ENCODE assay signal across 8 cellular contexts in the genomic region with DNA sequence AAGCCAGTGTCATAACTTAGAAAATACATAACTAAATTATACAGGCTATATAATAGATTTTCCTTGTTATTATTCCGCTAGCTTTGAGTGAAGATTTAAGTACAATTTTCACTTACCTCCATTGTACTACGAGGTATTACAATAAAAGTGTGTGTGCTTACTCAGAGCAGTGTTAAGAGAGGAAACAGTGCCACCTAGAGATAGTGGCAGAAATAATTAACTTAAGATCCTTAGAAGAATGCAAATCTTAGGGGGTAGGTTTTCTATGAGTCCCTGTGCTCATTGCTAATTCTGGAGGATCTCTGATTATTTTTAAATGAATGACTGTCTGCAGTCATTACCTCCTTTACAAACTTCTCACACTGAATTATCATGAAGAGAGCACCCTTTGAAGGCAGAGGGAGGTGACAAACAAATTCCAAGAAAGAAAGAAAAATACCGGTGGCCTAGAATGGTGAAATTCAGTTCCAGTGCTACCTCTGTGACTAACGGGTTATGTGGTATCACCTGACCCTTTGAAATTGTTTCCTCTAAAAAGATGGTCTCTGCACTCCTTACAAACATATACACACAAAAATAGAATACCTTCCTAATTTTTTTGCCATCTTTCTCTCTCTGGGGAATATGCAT.
A peak's percentile ranks its signal among the peaks of the same experiment; 100 is the strongest.
DNase-seq lines count a peak whose midpoint lies in the region; ATAC-seq, FAIRE-seq and TF ChIP-seq lines count a peak whose summit lies in the region.

No MANE protein-coding gene starts in this region.

- peak; percentile 66 for ATAC-seq in HG02885 (IDR thresholded peaks at IDR 0.05; ENCODE audit: poor library complexity, unreplicated experiment)

- no peak for FAIRE-seq in urothelium cell line (lab: Jason Lieb, UNC)

- no peak overlapping the region for H3K4me3 ChIP-seq in fibroblast of mammary gland (ENCODE audit: control insufficient read depth, low read depth, low read length)

- DNase-seq in NOMO-1 treated with DMSO at 0.1 percent for 48 hours (lab: John Stamatoyannopoulos, UW; ENCODE audit: unreplicated experiment) (peak; percentile 45), NOMO-1 treated with dmso at 0.1 percent for 144 hours (lab: John Stamatoyannopoulos, UW; ENCODE audit: unreplicated experiment) (no peak), NCI-H82 treated with DMSO at 0.1 percent for 48 hours (lab: John Stamatoyannopoulos, UW; ENCODE audit: unreplicated experiment) (peak; percentile 31), fibroblast of mammary gland (ENCODE audit: low read depth) (peak; percentile 32), urothelium cell line (ENCODE audit: low spot score) (peak; percentile 39), DMS79 (lab: John Stamatoyannopoulos, UW) (no peak), 8988T (no peak)

- peak; percentile 39 for TF ChIP-seq CTCF in fibroblast of mammary gland (conservative IDR thresholded peaks at IDR 0.05; ENCODE audit: control insufficient read depth, insufficient read depth, low read depth, low read length)

Comparison
In these comparisons a context has a peak if more than half of its experiments do, and no peak if none do; other contexts are left out.
1. DNase-seq: peak in NOMO-1 treated with DMSO at 0.1 percent for 48 hours (single experiment), NCI-H82 treated with DMSO at 0.1 percent for 48 hours (single experiment), fibroblast of mammary gland (single experiment) and urothelium cell line (single experiment); none in NOMO-1 treated with dmso at 0.1 percent for 144 hours (single experiment), DMS79 (single experiment) and 8988T (single experiment).